Comparison of ENCODE assay signal across 13 cellular contexts in genomic region chr11:102114032-102114431, GRCh38. TPM values are rescaled to one million over a fixed set of nuclear protein-coding genes. Genes with fewer than 3 reads are reported as not detected.
DNase-seq lines count a peak whose midpoint lies in the region; ATAC-seq, FAIRE-seq and TF ChIP-seq lines count a peak whose summit lies in the region.
"Had no signal": no experiment of that assay in that cellular context is flagged by ENCODE, and none has a peak within 500 bp of the region (broad histone marks: within the 10 kb centered on the region; RNA-seq: fewer than 3 reads in every experiment).

No MANE protein-coding gene starts in this region.

- no peak overlapping the region for H2AFZ ChIP-seq in keratinocyte (ENCODE audit: control insufficient read depth, low read length)

- no peaks in the 10 kb centered on the region for H3K9me1 ChIP-seq in keratinocyte (ENCODE audit: control insufficient read depth, extremely low read depth, insufficient read depth, low read length)

- H3K9me3 Mint-ChIP-seq in activated CD4-positive, alpha-beta T cell treated with anti-CD3 and anti-CD28 coated beads, Interleukin-2, amount 10 ng/mL, durations not matched to agents 7 days and 5 days, result no peaks in the 10 kb centered on the region
- H3K9me3 Mint-ChIP-seq: stimulated activated naive CD8-positive, alpha-beta T cell treated with anti-CD3 and anti-CD28 coated beads, Interleukin-15, amount 100 ng/mL, for 72 hours; T-helper 1 cell treated with Interleukin-12 subunit alpha and Interleukin-12 subunit beta and Interleukin-4 antibody, amounts not matched to agents 30 μg/mL and 1 μg/mL, for 36 hours had no signal

- H3K4me1 ChIP-seq in HEK293 (ENCODE audit: control insufficient read depth, insufficient read depth, low read length) (peaks cover 27% of the 10 kb centered on the region), keratinocyte (ENCODE audit: control insufficient read depth, extremely low read depth, insufficient read depth, low read length) (peaks cover 53% of the 10 kb centered on the region), suprapubic skin (peaks cover 63% of the 10 kb centered on the region)

- H3K9ac ChIP-seq in keratinocyte (ENCODE audit: control insufficient read depth, extremely low read depth, insufficient read depth, low read length), result no peak overlapping the region

- no peak for TF ChIP-seq CTCF in HEK293 (tag by site-specific recombination; IDR thresholded peaks at IDR 0.05)
- TF ChIP-seq CTCF in brain microvascular endothelial cell (IDR thresholded peaks at IDR 0.05; ENCODE audit: low read depth, low read length, missing control alignments), result peak; percentile 26
- no peak for TF ChIP-seq CTCF in keratinocyte (optimal IDR thresholded peaks at IDR 0.05 in 1 of 3, IDR thresholded peaks at IDR 0.05 in 1 of 3, conservative IDR thresholded peaks at IDR 0.05 in 1 of 3; ENCODE audit: extremely low read depth in 1 of 3, insufficient read depth in 2 of 3, low read length in 3 of 3)
- no peak for TF ChIP-seq CTCF in suprapubic skin (IDR thresholded peaks at IDR 0.05)

- FAIRE-seq in keratinocyte (lab: Jason Lieb, UNC), result peak; percentile 36

- H3K36me3 Mint-ChIP-seq in activated CD4-positive, alpha-beta T cell treated with anti-CD3 and anti-CD28 coated beads, Interleukin-2, amount 10 ng/mL, durations not matched to agents 7 days and 5 days (ENCODE audit: low read depth), result peaks cover 4% of the 10 kb centered on the region

- peaks cover 16% of the 10 kb centered on the region for H3K4me1 Mint-ChIP-seq in activated CD4-positive, alpha-beta T cell treated with anti-CD3 and anti-CD28 coated beads, Interleukin-2, amount 10 ng/mL, durations not matched to agents 7 days and 5 days

- H3K27ac ChIP-seq in HEK293 (ENCODE audit: extremely low read depth, low read depth, low read length), result no peak overlapping the region
- H3K27ac ChIP-seq in brain microvascular endothelial cell, result no peak overlapping the region
- H3K27ac ChIP-seq in keratinocyte (ENCODE audit: control insufficient read depth, insufficient read depth, low read length), result peak overlapping the region; percentile 19
- no peak overlapping the region for H3K27ac ChIP-seq in suprapubic skin

- peaks cover 64% of the 10 kb centered on the region for H3K27me3 Mint-ChIP-seq in activated CD4-positive, alpha-beta T cell treated with anti-CD3 and anti-CD28 coated beads, Interleukin-2, amount 10 ng/mL, durations not matched to agents 7 days and 5 days

- in situ Hi-C loops in brain microvascular endothelial cell (cut with HindIII; ENCODE audit: low pct_ligation_motif_present, low sequenced_read_pairs), result no loop called here

- H3K27me3 ChIP-seq in brain microvascular endothelial cell (replicated peaks) (no peaks in the 10 kb centered on the region), keratinocyte (ENCODE audit: control insufficient read depth, extremely low read depth, insufficient read depth, low read length) (no peaks in the 10 kb centered on the region), suprapubic skin (no peaks in the 10 kb centered on the region)

- H3K4me3 Mint-ChIP-seq in activated CD4-positive, alpha-beta T cell treated with anti-CD3 and anti-CD28 coated beads, Interleukin-2, amount 10 ng/mL, durations not matched to agents 7 days and 5 days, result no peak overlapping the region
- H3K4me3 Mint-ChIP-seq: activated CD4-positive, alpha-beta T cell treated with anti-CD3 and anti-CD28 coated beads for 36 hours; CD4-positive, alpha-beta memory T cell; stimulated activated naive CD8-positive, alpha-beta T cell treated with anti-CD3 and anti-CD28 coated beads, Interleukin-15, amount 100 ng/mL, for 72 hours; T-helper 1 cell treated with Interleukin-12 subunit alpha and Interleukin-12 subunit beta and Interleukin-4 antibody, amounts not matched to agents 30 μg/mL and 1 μg/mL, for 36 hours had no signal

- H3K4me3 ChIP-seq in HEK293 (ENCODE audit: low read depth, low read length) (no peak overlapping the region), brain microvascular endothelial cell (ENCODE audit: low read depth, low read length) (no peak overlapping the region), keratinocyte (ENCODE audit: control insufficient read depth in 2 of 3, extremely low read depth in 1 of 3, insufficient read depth in 2 of 3, low read depth in 1 of 3, low read length in 3 of 3) (peak overlapping the region in 2 of 3 experiments; percentile 11 to 67), suprapubic skin (peak overlapping the region; percentile 96)

- dilution Hi-C loops in keratinocyte (cut with MboI; ENCODE audit: extremely low pct_ligation_motif_present, low sequenced_read_pairs), result no loop called here

- WGBS in suprapubic skin, result 51% methylated on average over 4 of the region's 4 CpGs

- CTCF ChIA-PET in HEK293 (lab: Yijun Ruan, JAX), result interaction anchor here (0.9 kb wide), 1 partner anchor 115 kb away, joined by 3 read pairs; no protein-coding TSS in a partner anchor
- CTCF ChIA-PET in activated CD4-positive, alpha-beta T cell treated with anti-CD3 and anti-CD28 coated beads, Interleukin-2, amount 10 ng/mL, durations not matched to agents 7 days and 5 days (lab: Charles Lee), result no interaction called here

- H4K20me1 ChIP-seq in keratinocyte (ENCODE audit: control insufficient read depth, extremely low read depth, insufficient read depth, low read length), result peaks cover 5% of the 10 kb centered on the region

- TF ChIP-seq POLR2A in suprapubic skin (IDR thresholded peaks at IDR 0.05), result no peak

- no peaks in the 10 kb centered on the region for H3K9me3 ChIP-seq in HEK293 (ENCODE audit: control insufficient read depth, insufficient read depth, low read depth, low read length)
- H3K9me3 ChIP-seq in keratinocyte (ENCODE audit: control insufficient read depth, low read depth, low read length), result no peaks in the 10 kb centered on the region
- H3K9me3 ChIP-seq in suprapubic skin, result no peaks in the 10 kb centered on the region

- no peak for ATAC-seq in HG03039 (IDR thresholded peaks at IDR 0.05; ENCODE audit: unreplicated experiment)
- ATAC-seq: activated CD4-positive, alpha-beta T cell treated with anti-CD3 and anti-CD28 coated beads for 36 hours; stimulated activated naive CD8-positive, alpha-beta T cell treated with anti-CD3 and anti-CD28 coated beads, Interleukin-15, amount 100 ng/mL, for 72 hours had no signal

- TF ChIP-seq EP300 in suprapubic skin (IDR thresholded peaks at IDR 0.05), result no peak

- no peak overlapping the region for H3K27ac Mint-ChIP-seq in activated CD4-positive, alpha-beta T cell treated with anti-CD3 and anti-CD28 coated beads, Interleukin-2, amount 10 ng/mL, durations not matched to agents 7 days and 5 days
- H3K27ac Mint-ChIP-seq: activated CD4-positive, alpha-beta T cell treated with anti-CD3 and anti-CD28 coated beads for 36 hours; CD4-positive, alpha-beta memory T cell; stimulated activated naive CD8-positive, alpha-beta T cell treated with anti-CD3 and anti-CD28 coated beads, Interleukin-15, amount 100 ng/mL, for 72 hours; T-helper 1 cell treated with Interleukin-12 subunit alpha and Interleukin-12 subunit beta and Interleukin-4 antibody, amounts not matched to agents 30 μg/mL and 1 μg/mL, for 36 hours had no signal

- POLR2A ChIA-PET in HEK293 (lab: Yijun Ruan, JAX), result interaction anchor here (0.6 kb wide), 1 partner anchor 55 kb away, joined by 3 read pairs; no protein-coding TSS in a partner anchor
- POLR2A ChIA-PET in activated CD4-positive, alpha-beta T cell treated with anti-CD3 and anti-CD28 coated beads, Interleukin-2, amount 10 ng/mL, durations not matched to agents 7 days and 5 days (lab: Charles Lee), result no interaction called here

- H3K4me2 ChIP-seq in keratinocyte (ENCODE audit: control insufficient read depth, extremely low read depth, insufficient read depth, low read depth, low read length), result peak overlapping the region; percentile 62

- H3K79me2 ChIP-seq in keratinocyte (ENCODE audit: control insufficient read depth, insufficient read depth, low read length), result peaks cover 74% of the 10 kb centered on the region

- no peak for DNase-seq in brain microvascular endothelial cell
- DNase-seq in keratinocyte (ENCODE audit: low read depth, low spot score), result no peak
- DNase-seq in suprapubic skin (ENCODE audit: low spot score in 2 of 2), result no peak
- DNase-seq in NCI-H524 treated with DMSO at 0.1 percent for 48 hours (lab: John Stamatoyannopoulos, UW), result no peak
- DNase-seq in NCI-H2107 (lab: John Stamatoyannopoulos, UW), result no peak
- DNase-seq in activated CD4-positive, alpha-beta T cell treated with anti-CD3 and anti-CD28 coated beads, Interleukin-2, amount 10 ng/mL, durations not matched to agents 7 days and 5 days, result no peak
- DNase-seq: activated CD4-positive, alpha-beta T cell treated with anti-CD3 and anti-CD28 coated beads for 36 hours; CD4-positive, alpha-beta memory T cell; NCI-H1092; stimulated activated naive CD8-positive, alpha-beta T cell treated with anti-CD3 and anti-CD28 coated beads, Interleukin-15, amount 100 ng/mL, for 72 hours had no signal

- H3K36me3 ChIP-seq in HEK293 (ENCODE audit: control insufficient read depth in 2 of 2, insufficient read depth in 1 of 2, low read length in 2 of 2), result no peaks in the 10 kb centered on the region
- H3K36me3 ChIP-seq in brain microvascular endothelial cell (replicated peaks), result peaks cover 2% of the 10 kb centered on the region
- peaks cover 0 to 3% of the 10 kb centered on the region in 2 experiments for H3K36me3 ChIP-seq in keratinocyte (ENCODE audit: control insufficient read depth in 2 of 2, extremely low read depth in 1 of 2, insufficient read depth in 2 of 2, low read length in 2 of 2)
- no peaks in the 10 kb centered on the region for H3K36me3 ChIP-seq in suprapubic skin

TF ChIP-seq in HEK293, 187 proteins besides CTCF, POLR2A, EP300 and RAD21 (continues in another document):
- TF ChIP-seq ZNF670 (tag by site-specific recombination; IDR thresholded peaks at IDR 0.05; ENCODE audit: low read depth) (no peak), ZNF10 (tag by site-specific recombination; IDR thresholded peaks at IDR 0.05) (no peak), GLIS1 (tag by site-specific recombination; IDR thresholded peaks at IDR 0.05) (peak; percentile 36; the same call in 1 of the 2 replicates), ZNF404 (tag by site-specific recombination; IDR thresholded peaks at IDR 0.05) (no peak), ZIC2 (tag by site-specific recombination; IDR thresholded peaks at IDR 0.05) (0 out of 2 replicates have a peak, but pooled peaks have one; percentile 23)

RNA-seq across cellular contexts. Expression of gene YAP1, which starts 3.8 kb away (rescaled TPM):
- polyA plus RNA-seq in keratinocyte, result 89.8 to 125 TPM (median 105 TPM) in 3 replicates
- polyA plus RNA-seq in keratinocyte (2011; ENCODE audit: low read depth), result 73.1 TPM
- 95.6 and 114 TPM in 2 replicates for polyA plus RNA-seq in keratinocyte (2011; cell fraction: cytosol; rRNA removed)
- polyA plus RNA-seq in keratinocyte (2011; cell fraction: nucleus; rRNA removed), result 132 and 152 TPM in 2 replicates
- polyA plus RNA-seq in keratinocyte (2012; ENCODE audit: low replicate concordance), result 66.6 and 104 TPM in 2 replicates
- 237 to 310 TPM (median 294 TPM) in 3 replicates for polyA minus RNA-seq in keratinocyte
- 154 TPM for polyA minus RNA-seq in keratinocyte (2011; cell fraction: cytosol; rRNA and poly(A)+ RNA removed)
- polyA minus RNA-seq in keratinocyte (2011; cell fraction: nucleus; rRNA and poly(A)+ RNA removed), result 166 and 273 TPM in 2 replicates
- 100 to 1,000 TPM; 226 to 310 (median 252) TPM for total RNA-seq in suprapubic skin
- total RNA-seq in activated CD4-positive, alpha-beta T cell treated with anti-CD3 and anti-CD28 coated beads, Interleukin-2, amount 10 ng/mL, durations not matched to agents 7 days and 5 days, result not detected
- polyA plus RNA-seq: CD4-positive, alpha-beta memory T cell had no signal

Comparison
In these comparisons a context has a peak if more than half of its experiments do, and no peak if none do; other contexts are left out.
1. H3K4me3 ChIP-seq: peak in keratinocyte (2 of 3) and suprapubic skin (single experiment); none in HEK293 (single experiment) and brain microvascular endothelial cell (single experiment).
2. RNA of gene YAP1, which starts 3.8 kb away (total RNA-seq): 226 to 310 TPM in suprapubic skin; not detected in activated CD4-positive, alpha-beta T cell treated with anti-CD3 and anti-CD28 coated beads, Interleukin-2, amount 10 ng/mL, durations not matched to agents 7 days and 5 days; every median in the first group is over 100 times any median in the second.